12 cellular contexts compared by ENCODE assay signal in the genomic region with DNA sequence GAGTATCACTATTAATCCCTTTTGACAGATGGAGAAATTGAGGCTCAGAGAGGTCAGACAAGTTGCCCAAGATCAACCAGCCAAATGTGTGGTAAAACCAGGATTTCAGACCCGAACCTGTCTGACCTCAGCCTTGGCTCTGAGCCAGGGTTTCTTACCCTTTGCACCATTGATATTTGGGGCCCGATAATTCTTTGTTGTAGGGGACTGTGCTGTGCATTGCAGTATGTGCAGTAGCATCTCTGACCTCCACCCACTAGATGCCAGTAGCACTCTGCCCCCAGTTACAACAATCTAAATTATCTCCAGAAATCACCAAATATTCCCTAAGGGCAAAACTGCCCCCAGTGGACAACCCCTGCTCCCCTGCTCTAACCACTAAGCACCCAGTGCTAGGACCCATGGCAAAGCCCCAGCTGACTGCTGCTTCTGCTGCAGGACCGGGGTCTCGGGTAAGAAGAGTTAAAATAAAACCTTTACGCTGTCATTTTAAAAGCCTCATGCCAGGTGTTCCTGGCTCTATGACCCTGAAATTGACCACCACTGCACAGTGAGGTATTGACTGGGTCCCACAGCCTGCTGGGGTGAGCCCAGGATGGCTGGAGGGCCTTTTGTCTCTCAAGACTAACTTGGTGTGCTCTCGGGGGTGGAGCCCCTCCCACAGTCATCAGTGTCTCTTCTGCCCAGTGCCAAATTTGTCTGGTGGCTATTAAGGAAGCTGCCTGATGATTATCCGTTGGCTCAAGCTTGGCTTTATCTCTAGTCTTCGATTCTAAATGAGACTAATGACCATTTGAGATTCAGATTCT. TPM values are rescaled to one million over a fixed set of nuclear protein-coding genes. Genes with fewer than 3 reads are reported as not detected.
DNase-seq lines count a peak whose midpoint lies in the region; ATAC-seq and TF ChIP-seq lines count a peak whose summit lies in the region.
"Had no signal": no experiment of that assay in that cellular context is flagged by ENCODE, and none has a peak within 500 bp of the region (broad histone marks: within the 10 kb centered on the region; RNA-seq: fewer than 3 reads in every experiment).

No MANE protein-coding gene starts in this region.

- WGBS in mesendoderm (ENCODE audit: extremely low coverage, insufficient coverage, low lambda C conversion rate): no CpG with 5 or more reads among the region's 8 CpGs

- H3K4me3 ChIP-seq in AG09309 (ENCODE audit: control insufficient read depth, low read depth, low read length) (no peak overlapping the region), mesendoderm (ENCODE audit: low read length) (no peak overlapping the region)
- H3K4me3 ChIP-seq: MG63 had no signal

- H3K4me2 ChIP-seq in mesendoderm (ENCODE audit: low read length): no peak overlapping the region

- TF ChIP-seq CTCF in AG09309 (IDR thresholded peaks at IDR 0.05; ENCODE audit: control insufficient read depth, insufficient read depth, low read depth, low read length, missing control alignments) (peak; percentile 53), GM10266 (IDR thresholded peaks at IDR 0.05; ENCODE audit: control insufficient read depth, insufficient read depth, low read depth, missing control alignments) (peak; percentile 34)

- no peak overlapping the region for H2BK15ac ChIP-seq in mesendoderm (replicated peaks; ENCODE audit: low read depth)

- no peak overlapping the region for H3K9ac ChIP-seq in mesendoderm (ENCODE audit: low read length)

- ATAC-seq in esophagus mucosa (peak; percentile 18), HG02759 (IDR thresholded peaks at IDR 0.05; ENCODE audit: unreplicated experiment) (no peak)

- no peak overlapping the region for H4K8ac ChIP-seq in mesendoderm (ENCODE audit: low read depth, low read length)

- no peak overlapping the region for H3K23ac ChIP-seq in mesendoderm (ENCODE audit: low read length)

- no peaks in the 10 kb centered on the region for H3K79me2 ChIP-seq in mesendoderm (ENCODE audit: control insufficient read depth, insufficient read depth, low read length)

- H3K4ac ChIP-seq in mesendoderm (ENCODE audit: low read depth, low read length): no peak overlapping the region

- H3K56ac ChIP-seq in mesendoderm (ENCODE audit: low read length): no peak overlapping the region

- no peak overlapping the region for H2AK5ac ChIP-seq in mesendoderm (ENCODE audit: low read length)

- H3K79me1 ChIP-seq in mesendoderm (ENCODE audit: low read length): no peaks in the 10 kb centered on the region

- H3K27ac ChIP-seq in mesendoderm (ENCODE audit: low read depth, low read length): no peak overlapping the region

- no peaks in the 10 kb centered on the region for H3K27me3 ChIP-seq in mesendoderm (ENCODE audit: insufficient read depth, low read length, poor library complexity)

- H3K36me3 ChIP-seq in mesendoderm (ENCODE audit: control insufficient read depth, insufficient read depth, low read length): no peaks in the 10 kb centered on the region
- H3K36me3 ChIP-seq: MG63 had no signal

- H2BK5ac ChIP-seq in mesendoderm (ENCODE audit: low read length): no peak overlapping the region

- H2BK120ac ChIP-seq in mesendoderm (ENCODE audit: low read depth, low read length): no peak overlapping the region

- H4K5ac ChIP-seq in mesendoderm (ENCODE audit: low read length): no peak overlapping the region

- H3K18ac ChIP-seq in mesendoderm (ENCODE audit: low read length): no peak overlapping the region

- DNase-seq in AG09309 (ENCODE audit: low read depth) (no peak), GM10266 (ENCODE audit: extremely low spot score) (no peak), OCI-M1 (lab: John Stamatoyannopoulos, UW) (peak; percentile 37), mesendoderm (no peak), NCI-H526 (lab: John Stamatoyannopoulos, UW) (no peak), AG20443 (ENCODE audit: low spot score) (no peak)
- DNase-seq: caudate nucleus, DMS 273 treated with DMSO at 0.1 percent for 48 hours, MG63, naive B cell had no signal

- H3K4me1 ChIP-seq in mesendoderm (ENCODE audit: control insufficient read depth, low read depth, low read length): peaks cover 3% of the 10 kb centered on the region

RNA-seq across cellular contexts. Expression of gene MAN1C1, which starts 5.6 kb away (rescaled TPM):
- 2.6 TPM for total RNA-seq in esophagus mucosa
- polyA plus RNA-seq in mesendoderm (2013, experiment 1 of 2): 7.7 TPM
- 7.4 TPM for polyA plus RNA-seq in mesendoderm (2013, experiment 2 of 2)
